Comparison of ENCODE assay signal across 8 cellular contexts in genomic region chr6:108689279-108690161, GRCh38.
A peak's percentile ranks its signal among the peaks of the same experiment; 100 is the strongest.
DNase-seq lines count a peak whose midpoint lies in the region; ATAC-seq, FAIRE-seq and TF ChIP-seq lines count a peak whose summit lies in the region.

No MANE protein-coding gene starts in this region.

- H3K4me1 ChIP-seq in keratinocyte (ENCODE audit: control insufficient read depth, extremely low read depth, insufficient read depth, low read length): peaks cover 54% of the 10 kb centered on the region
- peaks cover 4 to 46% (median 23%) of the 10 kb centered on the region in 4 donors for H3K4me1 ChIP-seq in tibial nerve

- no peaks in the 10 kb centered on the region for H3K79me2 ChIP-seq in keratinocyte (ENCODE audit: control insufficient read depth, insufficient read depth, low read length)

- H3K9ac ChIP-seq in keratinocyte (ENCODE audit: control insufficient read depth, extremely low read depth, insufficient read depth, low read length): peak overlapping the region; percentile 36

- FAIRE-seq in keratinocyte (lab: Jason Lieb, UNC): peak; percentile 97

- DNase-seq in HT-29 (ENCODE audit: low spot score) (peak; percentile 92), astrocyte of the spinal cord (ENCODE audit: low read depth, low spot score) (peak; percentile 65), keratinocyte (ENCODE audit: low read depth, low spot score) (peak; percentile 98), tibial nerve (ENCODE audit: low spot score in 2 of 2) (peak; percentile 81 to 82), cerebellum (ENCODE audit: low spot score) (no peak), GM13977 (ENCODE audit: low spot score) (no peak), OCI-M2 (lab: John Stamatoyannopoulos, UW; ENCODE audit: unreplicated experiment) (no peak)

- H3K27ac ChIP-seq in keratinocyte (ENCODE audit: control insufficient read depth, insufficient read depth, low read length): peak overlapping the region; percentile 76
- peak overlapping the region in 3 of 4 donors; percentile 17 to 76 (median 71) for H3K27ac ChIP-seq in tibial nerve

- H4K20me1 ChIP-seq in keratinocyte (ENCODE audit: control insufficient read depth, extremely low read depth, insufficient read depth, low read length): no peaks in the 10 kb centered on the region

- H3K9me3 ChIP-seq in keratinocyte (ENCODE audit: control insufficient read depth, low read depth, low read length) (no peaks in the 10 kb centered on the region), tibial nerve (no peaks in the 10 kb centered on the region)

- H3K9me1 ChIP-seq in keratinocyte (ENCODE audit: control insufficient read depth, extremely low read depth, insufficient read depth, low read length): no peaks in the 10 kb centered on the region

- peak overlapping the region; percentile 61 for H3K4me2 ChIP-seq in keratinocyte (ENCODE audit: control insufficient read depth, extremely low read depth, insufficient read depth, low read depth, low read length)

- TF ChIP-seq CTCF in astrocyte of the spinal cord (IDR thresholded peaks at IDR 0.05; ENCODE audit: low read depth, low read length): no peak
- no peak for TF ChIP-seq CTCF in keratinocyte (optimal IDR thresholded peaks at IDR 0.05 in 1 of 3, IDR thresholded peaks at IDR 0.05 in 1 of 3, conservative IDR thresholded peaks at IDR 0.05 in 1 of 3; ENCODE audit: extremely low read depth in 1 of 3, insufficient read depth in 2 of 3, low read length in 3 of 3)
- TF ChIP-seq CTCF in tibial nerve (IDR thresholded peaks at IDR 0.05): no peak
- TF ChIP-seq CTCF in GM13977 (IDR thresholded peaks at IDR 0.05; ENCODE audit: extremely low read depth, insufficient read depth, missing control alignments): no peak

- peak; percentile 66 to 98 for TF ChIP-seq EP300 in tibial nerve (IDR thresholded peaks at IDR 0.05)

- no peak for ATAC-seq in GM19035 (IDR thresholded peaks at IDR 0.05; ENCODE audit: unreplicated experiment)

- no peak for TF ChIP-seq POLR2A in tibial nerve (IDR thresholded peaks at IDR 0.05)

- H3K4me3 ChIP-seq in astrocyte of the spinal cord (ENCODE audit: low read depth, low read length) (no peak overlapping the region), keratinocyte (ENCODE audit: control insufficient read depth in 2 of 3, extremely low read depth in 1 of 3, insufficient read depth in 2 of 3, low read depth in 1 of 3, low read length in 3 of 3) (peak overlapping the region in 1 of 3 experiments; percentile 21), tibial nerve (no peak overlapping the region)

- dilution Hi-C loops in keratinocyte (cut with MboI; ENCODE audit: extremely low pct_ligation_motif_present, low sequenced_read_pairs): no loop called here

- H3K27me3 ChIP-seq in keratinocyte (ENCODE audit: control insufficient read depth, extremely low read depth, insufficient read depth, low read length) (no peaks in the 10 kb centered on the region), tibial nerve (no peaks in the 10 kb centered on the region)

- in situ Hi-C loops in astrocyte of the spinal cord (cut with HindIII; ENCODE audit: low sequenced_read_pairs): no loop called here
- in situ Hi-C loops in GM13977 (cut with MboI; ENCODE audit: low pct_unique_long_range_greater_than_20kb, low sequenced_read_pairs, unreplicated experiment): no loop called here

- H3K36me3 ChIP-seq in keratinocyte (ENCODE audit: control insufficient read depth in 2 of 2, extremely low read depth in 1 of 2, insufficient read depth in 2 of 2, low read length in 2 of 2) (peaks cover 0 to 5% of the 10 kb centered on the region in 2 experiments), tibial nerve (peaks cover 0 to 31% (median 0%) of the 10 kb centered on the region in 3 donors)

- WGBS in tibial nerve, 2 donors: 51 to 59% methylated on average over 14 to 15 of the region's 15 CpGs

- H2AFZ ChIP-seq in keratinocyte (ENCODE audit: control insufficient read depth, low read length): no peak overlapping the region

Comparison
In these comparisons a context has a peak if more than half of its experiments do, and no peak if none do; other contexts are left out.
1. DNase-seq: peak in HT-29 (single experiment), astrocyte of the spinal cord (single experiment), keratinocyte (single experiment) and tibial nerve (2 of 2); none in cerebellum (single experiment), GM13977 (single experiment) and OCI-M2 (single experiment).